In the genomic region with DNA sequence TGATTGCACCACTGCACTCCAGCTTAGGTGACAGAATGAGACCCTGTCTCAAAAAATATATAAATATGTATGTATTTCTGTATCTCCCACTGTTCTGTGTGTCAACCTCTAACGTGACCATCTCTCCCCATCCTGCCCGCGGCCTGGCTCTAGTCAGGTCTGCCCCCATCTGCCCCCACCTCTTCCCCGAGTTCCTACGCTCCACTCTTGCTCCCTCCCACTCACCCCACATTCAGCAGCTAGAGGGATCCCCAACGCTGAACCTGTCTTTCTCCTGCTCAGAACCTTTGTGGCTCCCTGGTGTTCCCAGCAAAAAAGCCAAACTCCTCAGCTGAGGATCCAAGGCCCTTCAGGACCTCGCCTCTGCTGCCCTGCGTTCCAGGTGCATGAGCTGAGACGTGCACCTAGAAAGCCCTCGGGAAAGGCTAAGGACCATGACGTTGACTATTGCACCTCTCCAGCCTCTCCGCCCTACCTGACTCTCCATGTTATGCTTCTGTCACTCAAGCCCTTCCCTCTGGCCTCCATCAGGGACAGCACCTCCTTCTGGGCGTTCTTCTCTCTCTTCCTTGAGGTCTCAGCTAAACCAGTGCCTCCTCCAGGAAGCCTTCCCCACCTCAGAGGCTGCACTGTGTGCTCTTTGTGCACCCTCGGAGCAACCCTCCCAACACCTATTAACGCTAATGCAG, we compare ENCODE assay signal across 18 cellular contexts. TPM values are rescaled to one million over a fixed set of nuclear protein-coding genes. Genes with fewer than 3 reads are reported as not detected.
DNase-seq lines count a peak whose midpoint lies in the region; ATAC-seq and TF ChIP-seq lines count a peak whose summit lies in the region.
"Had no signal": no experiment of that assay in that cellular context is flagged by ENCODE, and none has a peak within 500 bp of the region (broad histone marks: within the 10 kb centered on the region; RNA-seq: fewer than 3 reads in every experiment).

No MANE protein-coding gene starts in this region.

- H3K27ac Mint-ChIP-seq in central memory CD8-positive, alpha-beta T cell (ENCODE audit: low read depth), result peak overlapping the region; percentile 52
- peak overlapping the region in 1 of 2 donors; percentile 11 for H3K27ac Mint-ChIP-seq in natural killer cell treated with Interleukin-12 subunit alpha and Interleukin-12 subunit beta and Interleukin-15 and Interleukin-18, amount 100 ng/mL, for 72 hours
- H3K27ac Mint-ChIP-seq: activated CD4-positive, alpha-beta T cell treated with anti-CD3 and anti-CD28 coated beads, Interleukin-2, amount 10 ng/mL, durations not matched to agents 24 days and 14 days had no signal

- no peaks in the 10 kb centered on the region; the same call in 1 of the 2 replicates for H3K4me1 ChIP-seq in BE2C
- H3K4me1 ChIP-seq: SJCRH30 had no signal

- H3K9me3 Mint-ChIP-seq in central memory CD8-positive, alpha-beta T cell, result no peaks in the 10 kb centered on the region
- no peaks in the 10 kb centered on the region for H3K9me3 Mint-ChIP-seq in natural killer cell treated with Interleukin-12 subunit alpha and Interleukin-12 subunit beta and Interleukin-15 and Interleukin-18, amount 100 ng/mL, for 72 hours
- H3K9me3 Mint-ChIP-seq: activated CD4-positive, alpha-beta T cell treated with anti-CD3 and anti-CD28 coated beads, Interleukin-2, amount 10 ng/mL, durations not matched to agents 24 days and 14 days; immature natural killer cell had no signal

- no peak for DNase-seq in BE2C
- DNase-seq in DMS79 treated with DMSO at 0.1 percent for 48 hours (lab: John Stamatoyannopoulos, UW), result peak; percentile 47
- no peak for DNase-seq in central memory CD8-positive, alpha-beta T cell (ENCODE audit: low spot score in 2 of 2)
- peak; percentile 39 for DNase-seq in natural killer cell treated with Interleukin-12 subunit alpha and Interleukin-12 subunit beta and Interleukin-15 and Interleukin-18, amount 100 ng/mL, for 72 hours (ENCODE audit: low spot score)
- no peak for DNase-seq in superior temporal gyrus (ENCODE audit: extremely low spot score)
- DNase-seq: activated CD4-positive, alpha-beta T cell treated with anti-CD3 and anti-CD28 coated beads, Interleukin-2, amount 10 ng/mL, durations not matched to agents 24 days and 14 days; activated T-cell treated with anti-CD3 and anti-CD28 coated beads for 4 hours; esophagus squamous epithelium; immature natural killer cell; Kasumi-1; OCI-M1; SJCRH30 had no signal

- H3K36me3 ChIP-seq in BE2C, result peaks cover 28% of the 10 kb centered on the region

- peaks cover 38% of the 10 kb centered on the region for H3K4me1 Mint-ChIP-seq in central memory CD8-positive, alpha-beta T cell
- peaks cover 18 to 46% of the 10 kb centered on the region in 2 donors for H3K4me1 Mint-ChIP-seq in natural killer cell treated with Interleukin-12 subunit alpha and Interleukin-12 subunit beta and Interleukin-15 and Interleukin-18, amount 100 ng/mL, for 72 hours (ENCODE audit: low read depth in 2 of 2)

- H3K4me3 Mint-ChIP-seq in central memory CD8-positive, alpha-beta T cell, result peak overlapping the region; percentile 8
- no peak overlapping the region for H3K4me3 Mint-ChIP-seq in natural killer cell treated with Interleukin-12 subunit alpha and Interleukin-12 subunit beta and Interleukin-15 and Interleukin-18, amount 100 ng/mL, for 72 hours
- H3K4me3 Mint-ChIP-seq: activated CD4-positive, alpha-beta T cell treated with anti-CD3 and anti-CD28 coated beads, Interleukin-2, amount 10 ng/mL, durations not matched to agents 24 days and 14 days; activated naive CD8-positive, alpha-beta T cell; immature natural killer cell had no signal

- H3K9me3 ChIP-seq in BE2C, result no peaks in the 10 kb centered on the region
- H3K9me3 ChIP-seq: esophagus squamous epithelium, right lobe of liver, SJCRH30 had no signal

- no peak overlapping the region for H3K4me3 ChIP-seq in BE2C (ENCODE audit: low read depth, low read length)
- H3K4me3 ChIP-seq: esophagus squamous epithelium, right lobe of liver, SJCRH30 had no signal

- no peaks in the 10 kb centered on the region for H3K27me3 Mint-ChIP-seq in central memory CD8-positive, alpha-beta T cell
- H3K27me3 Mint-ChIP-seq in natural killer cell treated with Interleukin-12 subunit alpha and Interleukin-12 subunit beta and Interleukin-15 and Interleukin-18, amount 100 ng/mL, for 72 hours, result no peaks in the 10 kb centered on the region
- H3K27me3 Mint-ChIP-seq: activated CD4-positive, alpha-beta T cell treated with anti-CD3 and anti-CD28 coated beads, Interleukin-2, amount 10 ng/mL, durations not matched to agents 24 days and 14 days; activated naive CD8-positive, alpha-beta T cell had no signal

- no peaks in the 10 kb centered on the region for H3K27me3 ChIP-seq in BE2C
- H3K27me3 ChIP-seq: esophagus squamous epithelium, right lobe of liver, SJCRH30 had no signal

- peaks cover 17% of the 10 kb centered on the region for H3K36me3 Mint-ChIP-seq in central memory CD8-positive, alpha-beta T cell (ENCODE audit: insufficient read depth)
- H3K36me3 Mint-ChIP-seq in natural killer cell treated with Interleukin-12 subunit alpha and Interleukin-12 subunit beta and Interleukin-15 and Interleukin-18, amount 100 ng/mL, for 72 hours, result no peaks in the 10 kb centered on the region

- ATAC-seq in central memory CD8-positive, alpha-beta T cell (replicated peaks; ENCODE audit: extremely low read depth, poor library complexity, severe bottlenecking), result no peak
- no peak for ATAC-seq in natural killer cell treated with Interleukin-12 subunit alpha and Interleukin-12 subunit beta and Interleukin-15 and Interleukin-18, amount 100 ng/mL, for 72 hours
- ATAC-seq in HG03378 (IDR thresholded peaks at IDR 0.05; ENCODE audit: unreplicated experiment) (no peak), GM21367 (IDR thresholded peaks at IDR 0.05; ENCODE audit: unreplicated experiment) (no peak), GM18867 (IDR thresholded peaks at IDR 0.05; ENCODE audit: unreplicated experiment) (no peak)

- TF ChIP-seq CTCF in BE2C (IDR thresholded peaks at IDR 0.05; ENCODE audit: low read depth, low read length), result peak; percentile 5; the same call in 1 of the 2 replicates

RNA-seq across cellular contexts. Expression of gene AKT2, which starts 18.1 kb away (rescaled TPM):
- 226 TPM for polyA plus RNA-seq in BE2C (2012; ENCODE audit: insufficient read depth, insufficient read length, low read depth)
- total RNA-seq in natural killer cell treated with Interleukin-12 subunit alpha and Interleukin-12 subunit beta and Interleukin-15 and Interleukin-18, amount 100 ng/mL, for 72 hours, result 100 to 1,000 TPM; 131 to 180 TPM

RNA-seq across cellular contexts. Expression of gene CCNP, which starts 40.6 kb away (rescaled TPM):
- polyA plus RNA-seq in BE2C (2012; ENCODE audit: insufficient read depth, insufficient read length, low read depth), result 1.4 TPM
- total RNA-seq in natural killer cell treated with Interleukin-12 subunit alpha and Interleukin-12 subunit beta and Interleukin-15 and Interleukin-18, amount 100 ng/mL, for 72 hours, result under 1 TPM in 1 of 2 donors, not detected in 1; 0.98 TPM
- total RNA-seq: esophagus squamous epithelium, SJCRH30 had no signal
- polyA plus RNA-seq: immature natural killer cell had no signal

RNA-seq across cellular contexts. Expression of gene TTC9B, which starts 48.9 kb away (rescaled TPM):
- 20.5 TPM for polyA plus RNA-seq in BE2C (2012; ENCODE audit: insufficient read depth, insufficient read length, low read depth)
- not detected for total RNA-seq in natural killer cell treated with Interleukin-12 subunit alpha and Interleukin-12 subunit beta and Interleukin-15 and Interleukin-18, amount 100 ng/mL, for 72 hours
- total RNA-seq: activated CD4-positive, alpha-beta T cell treated with anti-CD3 and anti-CD28 coated beads, Interleukin-2, amount 10 ng/mL, durations not matched to agents 24 days and 14 days; esophagus squamous epithelium; mesenteric fat pad; right lobe of liver; SJCRH30 had no signal
- polyA plus RNA-seq: immature natural killer cell had no signal

Comparison
In these comparisons a context has a peak if more than half of its experiments do, and no peak if none do; other contexts are left out.
1. DNase-seq: peak in DMS79 treated with DMSO at 0.1 percent for 48 hours (single experiment) and natural killer cell treated with Interleukin-12 subunit alpha and Interleukin-12 subunit beta and Interleukin-15 and Interleukin-18, amount 100 ng/mL, for 72 hours (single experiment); none in BE2C (single experiment), central memory CD8-positive, alpha-beta T cell (0 of 2) and superior temporal gyrus (single experiment).